In the genomic region with DNA sequence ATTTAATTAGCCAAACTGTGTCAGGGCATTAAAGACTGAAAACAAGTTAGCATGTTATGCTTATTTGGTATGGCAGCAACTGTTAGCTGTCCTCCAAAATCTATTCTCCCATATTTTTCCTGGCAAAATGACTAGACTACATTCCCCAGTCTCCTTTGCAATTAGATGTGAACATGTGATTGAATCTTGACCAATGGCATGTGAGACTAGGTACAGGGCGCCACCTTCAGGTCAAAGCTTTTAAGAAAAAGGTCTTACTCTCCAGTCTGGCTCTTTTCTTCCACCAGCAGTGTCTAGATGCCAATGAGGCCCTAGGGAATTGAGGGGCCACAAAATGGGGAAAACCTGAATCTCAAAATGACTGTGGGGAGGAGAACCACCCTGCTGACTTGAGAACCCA, we compare ENCODE assay signal across 8 cellular contexts.
DNase-seq lines count a peak whose midpoint lies in the region; ATAC-seq, FAIRE-seq and TF ChIP-seq lines count a peak whose summit lies in the region.

No MANE protein-coding gene starts in this region.

- no TSS peak for BruUV-seq in OCI-LY7 (replicated peaks; lab: Mats Ljungman, UMichigan)

- no peaks in the 10 kb centered on the region for H3K36me3 Mint-ChIP-seq in effector memory CD8-positive, alpha-beta T cell (ENCODE audit: insufficient read depth)

- H3K9me2 ChIP-seq in OCI-LY7 (ENCODE audit: insufficient read depth, low read length) = no peaks in the 10 kb centered on the region

- POLR2A ChIA-PET in OCI-LY7 (lab: Charles Lee) = no interaction called here

- no peak overlapping the region for H2AFZ ChIP-seq in OCI-LY7 (ENCODE audit: low read length)
- no peak overlapping the region for H2AFZ ChIP-seq in neuronal stem cell (ENCODE audit: low read length)

- no peaks in the 10 kb centered on the region for H3K4me1 ChIP-seq in OCI-LY7 (ENCODE audit: insufficient read depth, low read length, poor library complexity, severe bottlenecking)
- H3K4me1 ChIP-seq in neuronal stem cell (ENCODE audit: control insufficient read depth in 2 of 2, insufficient read depth in 1 of 2, low read depth in 1 of 2, low read length in 2 of 2) = peaks cover 2 to 6% of the 10 kb centered on the region in 2 donors

- no CpG with 5 or more reads among the region's 1 CpG for WGBS in neuronal stem cell (ENCODE audit: extremely low coverage in 2 of 2, insufficient read length in 2 of 2, insufficient replicate concordance in 1 of 2), 2 donors

- H3K4me1 Mint-ChIP-seq in effector memory CD8-positive, alpha-beta T cell (ENCODE audit: low read depth in 2 of 2) = no peaks in the 10 kb centered on the region

- H3K4ac ChIP-seq in neuronal stem cell (ENCODE audit: low read length) = no peak overlapping the region

- intact Hi-C loops in OCI-LY7 (cut with micrococcal nuclease; ENCODE audit: unreplicated experiment) = no loop called here

- no peak overlapping the region for H3K18ac ChIP-seq in neuronal stem cell (ENCODE audit: low read length)

- no peak overlapping the region for H3K4me3 Mint-ChIP-seq in effector memory CD8-positive, alpha-beta T cell

- no peak overlapping the region for H2BK12ac ChIP-seq in neuronal stem cell (ENCODE audit: low read length)

- FAIRE-seq in GM18507 (lab: Jason Lieb, UNC) = peak; percentile 60

- no peak overlapping the region for H3K27ac Mint-ChIP-seq in effector memory CD8-positive, alpha-beta T cell

- no peaks in the 10 kb centered on the region for H3K27me3 ChIP-seq in neuronal stem cell (ENCODE audit: control insufficient read depth in 3 of 3, insufficient read depth in 3 of 3, low read depth in 1 of 3, low read length in 3 of 3)

- H3K9me3 Mint-ChIP-seq in effector memory CD8-positive, alpha-beta T cell = no peaks in the 10 kb centered on the region

- no peak overlapping the region for H3K14ac ChIP-seq in neuronal stem cell (ENCODE audit: low read length)

- no peaks in the 10 kb centered on the region for H3K79me2 ChIP-seq in OCI-LY7 (ENCODE audit: insufficient read depth, low read depth, low read length)

- no peak overlapping the region for H2BK120ac ChIP-seq in neuronal stem cell (ENCODE audit: low read depth, low read length)

- H4K91ac ChIP-seq in neuronal stem cell (ENCODE audit: low read depth, low read length, poor library complexity) = no peak overlapping the region

- H4K20me1 ChIP-seq in OCI-LY7 (ENCODE audit: insufficient read depth, low read length) = no peaks in the 10 kb centered on the region

- no peak overlapping the region for H3K9ac ChIP-seq in neuronal stem cell (ENCODE audit: low read depth, low read length, poor library complexity)

- no peak overlapping the region for H3K23ac ChIP-seq in neuronal stem cell (ENCODE audit: low read depth, low read length, poor library complexity)

- H3K9me3 ChIP-seq in OCI-LY7 (ENCODE audit: low read length) (no peaks in the 10 kb centered on the region), neuronal stem cell (replicated peaks in 1 of 2; ENCODE audit: control insufficient read depth in 2 of 2, insufficient read depth in 1 of 2, low read depth in 1 of 2, low read length in 2 of 2) (no peaks in the 10 kb centered on the region)

- ATAC-seq in HG03097 (IDR thresholded peaks at IDR 0.05; ENCODE audit: low FRiP score, unreplicated experiment) = peak; percentile 73
- ATAC-seq in effector memory CD8-positive, alpha-beta T cell (replicated peaks) = no peak

- H3K27me3 Mint-ChIP-seq in effector memory CD8-positive, alpha-beta T cell = no peaks in the 10 kb centered on the region

- no peak overlapping the region for H2BK15ac ChIP-seq in neuronal stem cell (ENCODE audit: low read length)

- no peak overlapping the region for H3K4me3 ChIP-seq in OCI-LY7 (ENCODE audit: low read depth, low read length, poor library complexity, severe bottlenecking)
- no peak overlapping the region for H3K4me3 ChIP-seq in fibroblast of pulmonary artery (replicated peaks; ENCODE audit: low read depth, low read length)
- H3K4me3 ChIP-seq in neuronal stem cell (ENCODE audit: low read length in 2 of 2) = no peak overlapping the region

- H3K4me2 ChIP-seq in OCI-LY7 (ENCODE audit: low read length) (no peak overlapping the region), neuronal stem cell (ENCODE audit: insufficient read depth, low read length, poor library complexity, severe bottlenecking) (no peak overlapping the region)

- CTCF ChIA-PET in OCI-LY7 (lab: Charles Lee; ENCODE audit: unreplicated experiment) = no interaction called here

- H3K27ac ChIP-seq in OCI-LY7 (ENCODE audit: low read depth, low read length, poor library complexity, severe bottlenecking) = no peak overlapping the region
- no peak overlapping the region for H3K27ac ChIP-seq in neuronal stem cell (replicated peaks; ENCODE audit: low read length)

- H2AK5ac ChIP-seq in neuronal stem cell (ENCODE audit: low read depth, low read length) = no peak overlapping the region

- no peaks in the 10 kb centered on the region for H3K79me1 ChIP-seq in neuronal stem cell (ENCODE audit: low read depth, low read length)

- no peak overlapping the region for H2BK5ac ChIP-seq in neuronal stem cell (ENCODE audit: low read length)

- DNase-seq in COLO829 (ENCODE audit: low spot score) = peak; percentile 53
- no peak for DNase-seq in GM18507 (ENCODE audit: extremely low spot score, insufficient read length, low read depth)
- DNase-seq in OCI-LY7 (ENCODE audit: low spot score) = peak; percentile 56
- peak; percentile 10 for DNase-seq in fibroblast of pulmonary artery (ENCODE audit: low read depth)
- no peak for DNase-seq in effector memory CD8-positive, alpha-beta T cell
- DNase-seq in NCI-H187 treated with DMSO at 0.1 percent for 48 hours (lab: John Stamatoyannopoulos, UW) = no peak
- no peak for DNase-seq in neuronal stem cell (ENCODE audit: low spot score)

- TF ChIP-seq CTCF in OCI-LY7 (conservative IDR thresholded peaks at IDR 0.05; ENCODE audit: low read length) = peak; percentile 75
- no peak for TF ChIP-seq CTCF in fibroblast of pulmonary artery (IDR thresholded peaks at IDR 0.05; ENCODE audit: low read length, missing control alignments)

- H3K36me3 ChIP-seq in OCI-LY7 (ENCODE audit: insufficient read depth, low read length) (no peaks in the 10 kb centered on the region), neuronal stem cell (replicated peaks in 1 of 2; ENCODE audit: control insufficient read depth in 2 of 2, insufficient read depth in 2 of 2, low read length in 2 of 2) (no peaks in the 10 kb centered on the region)

- no peak overlapping the region for H4K8ac ChIP-seq in neuronal stem cell (ENCODE audit: low read depth, low read length)

Comparison
In these comparisons a context has a peak if more than half of its experiments do, and no peak if none do; other contexts are left out.
1. DNase-seq: peak in COLO829 (single experiment), OCI-LY7 (single experiment) and fibroblast of pulmonary artery (single experiment); none in GM18507 (single experiment), effector memory CD8-positive, alpha-beta T cell (0 of 3), NCI-H187 treated with DMSO at 0.1 percent for 48 hours (single experiment) and neuronal stem cell (single experiment).